1 cellular context compared by ENCODE assay signal in the genomic region with DNA sequence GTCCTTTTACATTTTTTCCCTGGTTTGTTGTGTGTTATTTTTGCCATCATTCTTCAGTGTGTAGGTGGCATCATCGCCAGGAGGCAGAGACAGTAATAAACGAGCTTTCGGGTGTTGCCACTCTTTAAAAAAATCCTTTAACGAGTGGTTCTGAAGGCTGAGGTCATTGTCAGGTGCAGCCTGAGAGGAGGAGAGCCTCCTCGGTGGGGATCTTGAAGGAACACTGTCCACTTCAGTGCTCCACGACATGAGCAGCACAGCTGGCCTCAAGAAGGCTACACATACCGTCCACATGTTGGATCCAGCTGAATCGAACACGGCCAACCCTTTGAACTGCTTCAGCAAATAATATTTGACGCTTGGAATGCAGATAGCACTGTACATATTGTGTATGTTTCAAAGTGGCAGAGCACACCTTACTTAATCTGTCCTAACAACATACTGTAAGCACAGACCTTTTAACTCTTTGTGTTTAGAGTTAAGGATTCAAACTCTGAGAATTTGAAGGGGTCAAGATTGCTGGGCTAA.
TF ChIP-seq lines count a peak whose summit lies in the region.

No MANE protein-coding gene starts in this region.

TF ChIP-seq in HepG2, 621 proteins besides CTCF, POLR2A, EP300 and RAD21 (continued from another document and continues in another):
- TF ChIP-seq, protein P1, sequence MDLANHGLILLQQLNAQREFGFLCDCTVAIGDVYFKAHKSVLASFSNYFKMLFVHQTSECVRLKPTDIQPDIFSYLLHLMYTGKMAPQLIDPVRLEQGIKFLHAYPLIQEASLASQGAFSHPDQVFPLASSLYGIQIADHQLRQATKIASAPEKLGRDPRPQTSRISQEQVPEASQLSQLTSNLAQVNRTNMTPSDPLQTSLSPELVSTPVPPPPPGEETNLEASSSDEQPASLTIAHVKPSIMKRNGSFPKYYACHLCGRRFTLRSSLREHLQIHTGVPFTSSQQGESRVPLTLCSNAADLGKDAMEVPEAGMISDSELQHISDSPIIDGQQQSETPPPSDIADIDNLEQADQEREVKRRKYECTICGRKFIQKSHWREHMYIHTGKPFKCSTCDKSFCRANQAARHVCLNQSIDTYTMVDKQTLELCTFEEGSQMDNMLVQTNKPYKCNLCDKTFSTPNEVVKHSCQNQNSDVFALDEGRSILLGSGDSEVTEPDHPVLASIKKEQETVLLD (CRISPR knock-in tag; IDR thresholded peaks at IDR 0.05; ENCODE audit: low read depth) = no peak
- TF ChIP-seq ZNF749 (CRISPR knock-in tag; IDR thresholded peaks at IDR 0.05; ENCODE audit: borderline replicate concordance) (peak; percentile 36; the same call in 1 of the 2 replicates), ZNF136 (CRISPR knock-in tag; IDR thresholded peaks at IDR 0.05; ENCODE audit: low read depth) (peak; percentile 70; the same call in 1 of the 2 replicates), ZNF552 (CRISPR knock-in tag; IDR thresholded peaks at IDR 0.05; ENCODE audit: borderline replicate concordance) (no peak), EZH2 (conservative IDR thresholded peaks at IDR 0.05; ENCODE audit: low read depth, low read length) (no peak), CENPT (CRISPR knock-in tag; IDR thresholded peaks at IDR 0.05; ENCODE audit: low read depth) (no peak), ZFP82 (CRISPR knock-in tag; IDR thresholded peaks at IDR 0.05; ENCODE audit: borderline replicate concordance) (no peak; the same call in 1 of the 2 replicates), MAF1 (CRISPR knock-in tag; IDR thresholded peaks at IDR 0.05; ENCODE audit: borderline replicate concordance) (no peak), ZNF577 (CRISPR knock-in tag; IDR thresholded peaks at IDR 0.05; ENCODE audit: borderline replicate concordance, low read depth) (no peak), CHCHD3 (CRISPR knock-in tag; IDR thresholded peaks at IDR 0.05) (no peak), ZNF224 (CRISPR knock-in tag; IDR thresholded peaks at IDR 0.05) (no peak; the same call in 1 of the 2 replicates), NR3C1 (CRISPR knock-in tag; IDR thresholded peaks at IDR 0.05) (no peak), ZNF703 (CRISPR knock-in tag; IDR thresholded peaks at IDR 0.05; ENCODE audit: borderline replicate concordance) (0 out of 2 replicates have a peak, but pooled peaks have one; percentile 18), LCORL (IDR thresholded peaks at IDR 0.05) (peak; percentile 64; the same call in 1 of the 2 replicates), LCORL (CRISPR knock-in tag; IDR thresholded peaks at IDR 0.05) (peak; percentile 84; the same call in 1 of the 2 replicates), ZNF644 (CRISPR knock-in tag; IDR thresholded peaks at IDR 0.05; ENCODE audit: low read depth) (peak; percentile 84), HDAC1 (CRISPR knock-in tag; IDR thresholded peaks at IDR 0.05) (peak; percentile 92), HMGA1 (CRISPR knock-in tag; conservative IDR thresholded peaks at IDR 0.05) (no peak), PAWR (CRISPR knock-in tag; IDR thresholded peaks at IDR 0.05; ENCODE audit: borderline replicate concordance) (no peak), FOSL2 (CRISPR knock-in tag; IDR thresholded peaks at IDR 0.05) (peak; percentile 90), ZNF792 (CRISPR knock-in tag; IDR thresholded peaks at IDR 0.05) (peak; percentile 14; the same call in 1 of the 2 replicates), HNRNPUL1 (IDR thresholded peaks at IDR 0.05; ENCODE audit: low read depth, low read length) (no peak), TEAD3 (CRISPR knock-in tag; optimal IDR thresholded peaks at IDR 0.05; ENCODE audit: borderline replicate concordance) (peak; percentile 99), ZNF678 (CRISPR knock-in tag; IDR thresholded peaks at IDR 0.05) (no peak), KDM3A (CRISPR knock-in tag; IDR thresholded peaks at IDR 0.05; ENCODE audit: low read depth) (peak; percentile 83; the same call in 1 of the 2 replicates), SIN3A (IDR thresholded peaks at IDR 0.05; ENCODE audit: borderline replicate concordance, low read depth, low read length) (peak; percentile 63; the same call in 1 of the 2 replicates), GATAD2A (CRISPR knock-in tag; IDR thresholded peaks at IDR 0.05) (peak; percentile 98), TAF1 (CRISPR knock-in tag; IDR thresholded peaks at IDR 0.05) (peak; percentile 20; the same call in 1 of the 2 replicates), ZNF720 (CRISPR knock-in tag; IDR thresholded peaks at IDR 0.05) (peak; percentile 87; the same call in 1 of the 2 replicates), ZNF33B (CRISPR knock-in tag; IDR thresholded peaks at IDR 0.05) (peak; percentile 92; the same call in 1 of the 2 replicates), JARID2 (CRISPR knock-in tag; IDR thresholded peaks at IDR 0.05; ENCODE audit: insufficient replicate concordance) (no peak), ZZZ3 (CRISPR knock-in tag; IDR thresholded peaks at IDR 0.05; ENCODE audit: borderline replicate concordance) (no peak), SKI (IDR thresholded peaks at IDR 0.05; ENCODE audit: partially characterized antibody) (peak; percentile 72), ZFYVE20 (CRISPR knock-in tag; IDR thresholded peaks at IDR 0.05; ENCODE audit: borderline replicate concordance, low read depth) (no peak), ZNF674 (CRISPR knock-in tag; IDR thresholded peaks at IDR 0.05; ENCODE audit: low read depth) (no peak), MTF1 (CRISPR knock-in tag; IDR thresholded peaks at IDR 0.05) (no peak; the same call in 1 of the 2 replicates), REXO4 (CRISPR knock-in tag; IDR thresholded peaks at IDR 0.05; ENCODE audit: borderline replicate concordance) (no peak), ZNF549 (CRISPR knock-in tag; IDR thresholded peaks at IDR 0.05) (no peak), ZNF543 (CRISPR knock-in tag; IDR thresholded peaks at IDR 0.05) (0 out of 2 replicates have a peak, but pooled peaks have one; percentile 19)
- TF ChIP-seq, protein P2, sequence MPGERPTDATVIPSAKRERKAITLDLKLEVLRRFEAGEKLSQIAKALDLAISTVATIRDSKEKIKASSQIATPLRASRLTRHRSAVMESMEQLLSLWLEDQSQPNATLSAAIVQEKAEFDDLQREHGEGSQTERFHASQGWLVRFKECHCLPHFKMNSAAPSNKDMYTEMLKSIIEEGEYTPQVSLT (CRISPR knock-in tag; IDR thresholded peaks at IDR 0.05; ENCODE audit: borderline replicate concordance, low read depth) = 0 out of 2 replicates have a peak, but pooled peaks have one; percentile 60
- TF ChIP-seq, protein P3, sequence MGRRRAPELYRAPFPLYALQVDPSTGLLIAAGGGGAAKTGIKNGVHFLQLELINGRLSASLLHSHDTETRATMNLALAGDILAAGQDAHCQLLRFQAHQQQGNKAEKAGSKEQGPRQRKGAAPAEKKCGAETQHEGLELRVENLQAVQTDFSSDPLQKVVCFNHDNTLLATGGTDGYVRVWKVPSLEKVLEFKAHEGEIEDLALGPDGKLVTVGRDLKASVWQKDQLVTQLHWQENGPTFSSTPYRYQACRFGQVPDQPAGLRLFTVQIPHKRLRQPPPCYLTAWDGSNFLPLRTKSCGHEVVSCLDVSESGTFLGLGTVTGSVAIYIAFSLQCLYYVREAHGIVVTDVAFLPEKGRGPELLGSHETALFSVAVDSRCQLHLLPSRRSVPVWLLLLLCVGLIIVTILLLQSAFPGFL (CRISPR knock-in tag; IDR thresholded peaks at IDR 0.05) = no peak
- TF ChIP-seq, protein P4, sequence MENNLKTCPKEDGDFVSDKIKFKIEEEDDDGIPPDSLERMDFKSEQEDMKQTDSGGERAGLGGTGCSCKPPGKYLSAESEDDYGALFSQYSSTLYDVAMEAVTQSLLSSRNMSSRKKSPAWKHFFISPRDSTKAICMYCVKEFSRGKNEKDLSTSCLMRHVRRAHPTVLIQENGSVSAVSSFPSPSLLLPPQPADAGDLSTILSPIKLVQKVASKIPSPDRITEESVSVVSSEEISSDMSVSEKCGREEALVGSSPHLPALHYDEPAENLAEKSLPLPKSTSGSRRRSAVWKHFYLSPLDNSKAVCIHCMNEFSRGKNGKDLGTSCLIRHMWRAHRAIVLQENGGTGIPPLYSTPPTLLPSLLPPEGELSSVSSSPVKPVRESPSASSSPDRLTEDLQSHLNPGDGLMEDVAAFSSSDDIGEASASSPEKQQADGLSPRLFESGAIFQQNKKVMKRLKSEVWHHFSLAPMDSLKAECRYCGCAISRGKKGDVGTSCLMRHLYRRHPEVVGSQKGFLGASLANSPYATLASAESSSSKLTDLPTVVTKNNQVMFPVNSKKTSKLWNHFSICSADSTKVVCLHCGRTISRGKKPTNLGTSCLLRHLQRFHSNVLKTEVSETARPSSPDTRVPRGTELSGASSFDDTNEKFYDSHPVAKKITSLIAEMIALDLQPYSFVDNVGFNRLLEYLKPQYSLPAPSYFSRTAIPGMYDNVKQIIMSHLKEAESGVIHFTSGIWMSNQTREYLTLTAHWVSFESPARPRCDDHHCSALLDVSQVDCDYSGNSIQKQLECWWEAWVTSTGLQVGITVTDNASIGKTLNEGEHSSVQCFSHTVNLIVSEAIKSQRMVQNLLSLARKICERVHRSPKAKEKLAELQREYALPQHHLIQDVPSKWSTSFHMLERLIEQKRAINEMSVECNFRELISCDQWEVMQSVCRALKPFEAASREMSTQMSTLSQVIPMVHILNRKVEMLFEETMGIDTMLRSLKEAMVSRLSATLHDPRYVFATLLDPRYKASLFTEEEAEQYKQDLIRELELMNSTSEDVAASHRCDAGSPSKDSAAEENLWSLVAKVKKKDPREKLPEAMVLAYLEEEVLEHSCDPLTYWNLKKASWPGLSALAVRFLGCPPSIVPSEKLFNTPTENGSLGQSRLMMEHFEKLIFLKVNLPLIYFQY (CRISPR knock-in tag; IDR thresholded peaks at IDR 0.05; ENCODE audit: borderline replicate concordance) = peak; percentile 50; the same call in 1 of the 2 replicates
- TF ChIP-seq, protein P5, sequence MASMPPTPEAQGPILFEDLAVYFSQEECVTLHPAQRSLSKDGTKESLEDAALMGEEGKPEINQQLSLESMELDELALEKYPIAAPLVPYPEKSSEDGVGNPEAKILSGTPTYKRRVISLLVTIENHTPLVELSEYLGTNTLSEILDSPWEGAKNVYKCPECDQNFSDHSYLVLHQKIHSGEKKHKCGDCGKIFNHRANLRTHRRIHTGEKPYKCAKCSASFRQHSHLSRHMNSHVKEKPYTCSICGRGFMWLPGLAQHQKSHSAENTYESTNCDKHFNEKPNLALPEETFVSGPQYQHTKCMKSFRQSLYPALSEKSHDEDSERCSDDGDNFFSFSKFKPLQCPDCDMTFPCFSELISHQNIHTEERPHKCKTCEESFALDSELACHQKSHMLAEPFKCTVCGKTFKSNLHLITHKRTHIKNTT (CRISPR knock-in tag; IDR thresholded peaks at IDR 0.05) = no peak
- TF ChIP-seq, protein P6, sequence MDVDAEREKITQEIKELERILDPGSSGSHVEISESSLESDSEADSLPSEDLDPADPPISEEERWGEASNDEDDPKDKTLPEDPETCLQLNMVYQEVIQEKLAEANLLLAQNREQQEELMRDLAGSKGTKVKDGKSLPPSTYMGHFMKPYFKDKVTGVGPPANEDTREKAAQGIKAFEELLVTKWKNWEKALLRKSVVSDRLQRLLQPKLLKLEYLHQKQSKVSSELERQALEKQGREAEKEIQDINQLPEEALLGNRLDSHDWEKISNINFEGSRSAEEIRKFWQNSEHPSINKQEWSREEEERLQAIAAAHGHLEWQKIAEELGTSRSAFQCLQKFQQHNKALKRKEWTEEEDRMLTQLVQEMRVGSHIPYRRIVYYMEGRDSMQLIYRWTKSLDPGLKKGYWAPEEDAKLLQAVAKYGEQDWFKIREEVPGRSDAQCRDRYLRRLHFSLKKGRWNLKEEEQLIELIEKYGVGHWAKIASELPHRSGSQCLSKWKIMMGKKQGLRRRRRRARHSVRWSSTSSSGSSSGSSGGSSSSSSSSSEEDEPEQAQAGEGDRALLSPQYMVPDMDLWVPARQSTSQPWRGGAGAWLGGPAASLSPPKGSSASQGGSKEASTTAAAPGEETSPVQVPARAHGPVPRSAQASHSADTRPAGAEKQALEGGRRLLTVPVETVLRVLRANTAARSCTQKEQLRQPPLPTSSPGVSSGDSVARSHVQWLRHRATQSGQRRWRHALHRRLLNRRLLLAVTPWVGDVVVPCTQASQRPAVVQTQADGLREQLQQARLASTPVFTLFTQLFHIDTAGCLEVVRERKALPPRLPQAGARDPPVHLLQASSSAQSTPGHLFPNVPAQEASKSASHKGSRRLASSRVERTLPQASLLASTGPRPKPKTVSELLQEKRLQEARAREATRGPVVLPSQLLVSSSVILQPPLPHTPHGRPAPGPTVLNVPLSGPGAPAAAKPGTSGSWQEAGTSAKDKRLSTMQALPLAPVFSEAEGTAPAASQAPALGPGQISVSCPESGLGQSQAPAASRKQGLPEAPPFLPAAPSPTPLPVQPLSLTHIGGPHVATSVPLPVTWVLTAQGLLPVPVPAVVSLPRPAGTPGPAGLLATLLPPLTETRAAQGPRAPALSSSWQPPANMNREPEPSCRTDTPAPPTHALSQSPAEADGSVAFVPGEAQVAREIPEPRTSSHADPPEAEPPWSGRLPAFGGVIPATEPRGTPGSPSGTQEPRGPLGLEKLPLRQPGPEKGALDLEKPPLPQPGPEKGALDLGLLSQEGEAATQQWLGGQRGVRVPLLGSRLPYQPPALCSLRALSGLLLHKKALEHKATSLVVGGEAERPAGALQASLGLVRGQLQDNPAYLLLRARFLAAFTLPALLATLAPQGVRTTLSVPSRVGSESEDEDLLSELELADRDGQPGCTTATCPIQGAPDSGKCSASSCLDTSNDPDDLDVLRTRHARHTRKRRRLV (CRISPR knock-in tag; IDR thresholded peaks at IDR 0.05) = no peak
- TF ChIP-seq, protein P7, sequence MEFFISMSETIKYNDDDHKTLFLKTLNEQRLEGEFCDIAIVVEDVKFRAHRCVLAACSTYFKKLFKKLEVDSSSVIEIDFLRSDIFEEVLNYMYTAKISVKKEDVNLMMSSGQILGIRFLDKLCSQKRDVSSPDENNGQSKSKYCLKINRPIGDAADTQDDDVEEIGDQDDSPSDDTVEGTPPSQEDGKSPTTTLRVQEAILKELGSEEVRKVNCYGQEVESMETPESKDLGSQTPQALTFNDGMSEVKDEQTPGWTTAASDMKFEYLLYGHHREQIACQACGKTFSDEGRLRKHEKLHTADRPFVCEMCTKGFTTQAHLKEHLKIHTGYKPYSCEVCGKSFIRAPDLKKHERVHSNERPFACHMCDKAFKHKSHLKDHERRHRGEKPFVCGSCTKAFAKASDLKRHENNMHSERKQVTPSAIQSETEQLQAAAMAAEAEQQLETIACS (CRISPR knock-in tag; IDR thresholded peaks at IDR 0.05) = peak; percentile 8; the same call in 1 of the 2 replicates
- TF ChIP-seq, protein P8, sequence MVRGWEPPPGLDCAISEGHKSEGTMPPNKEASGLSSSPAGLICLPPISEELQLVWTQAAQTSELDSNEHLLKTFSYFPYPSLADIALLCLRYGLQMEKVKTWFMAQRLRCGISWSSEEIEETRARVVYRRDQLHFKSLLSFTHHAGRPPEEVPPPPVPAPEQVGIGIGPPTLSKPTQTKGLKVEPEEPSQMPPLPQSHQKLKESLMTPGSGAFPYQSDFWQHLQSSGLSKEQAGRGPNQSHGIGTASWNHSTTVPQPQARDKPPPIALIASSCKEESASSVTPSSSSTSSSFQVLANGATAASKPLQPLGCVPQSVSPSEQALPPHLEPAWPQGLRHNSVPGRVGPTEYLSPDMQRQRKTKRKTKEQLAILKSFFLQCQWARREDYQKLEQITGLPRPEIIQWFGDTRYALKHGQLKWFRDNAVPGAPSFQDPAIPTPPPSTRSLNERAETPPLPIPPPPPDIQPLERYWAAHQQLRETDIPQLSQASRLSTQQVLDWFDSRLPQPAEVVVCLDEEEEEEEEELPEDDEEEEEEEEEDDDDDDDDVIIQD (CRISPR knock-in tag; IDR thresholded peaks at IDR 0.05; ENCODE audit: low read depth) = no peak
- TF ChIP-seq, protein P9, sequence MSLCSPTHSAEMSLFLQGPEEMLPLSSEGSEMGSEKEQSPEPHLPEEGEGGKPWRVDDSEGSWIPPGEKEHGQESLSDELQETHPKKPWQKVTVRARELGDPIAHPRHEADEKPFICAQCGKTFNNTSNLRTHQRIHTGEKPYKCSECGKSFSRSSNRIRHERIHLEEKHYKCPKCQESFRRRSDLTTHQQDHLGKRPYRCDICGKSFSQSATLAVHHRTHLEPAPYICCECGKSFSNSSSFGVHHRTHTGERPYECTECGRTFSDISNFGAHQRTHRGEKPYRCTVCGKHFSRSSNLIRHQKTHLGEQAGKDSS (CRISPR knock-in tag; IDR thresholded peaks at IDR 0.05; ENCODE audit: borderline replicate concordance, low read depth) = 0 out of 2 replicates have a peak, but pooled peaks have one; percentile 63
